22 cellular contexts compared by ENCODE assay signal in genomic region chr22:36003972-36004674, GRCh38.
"Had no signal": no experiment of that assay in that cellular context is flagged by ENCODE, and none has a peak within 500 bp of the region (broad histone marks: within the 10 kb centered on the region; RNA-seq: fewer than 3 reads in every experiment).

No MANE protein-coding gene starts in this region.

- H3K4me3 ChIP-seq: MG63 had no signal

- H3K9me3 ChIP-seq: MG63, SK-N-SH had no signal

- H3K36me3 ChIP-seq: MG63 had no signal

- DNase-seq: IMR-90, Karpas-422, KG1, MG63, NCI-H1092, NCI-H1105 treated with DMSO at 0.1 percent for 48 hours, NCI-H1417 treated with DMSO at 0.1 percent for 48 hours, NCI-H146, NCI-H1694 treated with DMSO at 0.1 percent for 48 hours, NCI-H1930, NCI-H2081, NCI-H2107, NCI-H2227 treated with DMSO at 0.1 percent for 48 hours, NCI-H446, NCI-H510A, NCI-H524 treated with DMSO at 0.1 percent for 48 hours, NCI-H69, NCI-H774, SHP77, SK-N-SH had no signal

- H3K27me3 ChIP-seq: MG63 had no signal

- ATAC-seq: HepG2 had no signal

- H3K27ac ChIP-seq: RWPE1 had no signal
